In the genomic region with DNA sequence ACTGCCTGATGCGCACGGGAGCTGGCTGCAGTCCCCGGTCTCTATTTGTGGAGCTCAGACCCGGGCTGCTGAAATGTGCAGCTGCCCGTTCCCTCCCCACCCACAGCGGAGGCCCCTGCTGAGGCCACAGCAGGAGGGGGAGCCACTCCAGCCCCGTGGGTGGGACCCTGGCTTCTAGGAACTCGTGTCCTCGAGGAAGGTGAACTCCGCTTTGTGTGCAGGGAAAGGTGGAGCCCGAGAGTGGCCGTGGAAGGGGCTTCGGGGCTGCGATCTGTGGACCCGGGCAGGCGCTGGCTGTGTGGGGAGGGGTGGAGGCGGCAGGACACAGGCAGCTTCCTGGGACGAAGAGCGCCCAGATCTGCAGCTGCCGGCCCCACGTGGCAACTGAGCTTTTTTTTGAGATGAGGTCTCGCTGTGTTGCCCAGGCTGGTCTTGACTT, we compare ENCODE assay signal across 16 cellular contexts. TPM values are rescaled to one million over a fixed set of nuclear protein-coding genes. Genes with fewer than 3 reads are reported as not detected.
DNase-seq lines count a peak whose midpoint lies in the region; ATAC-seq and TF ChIP-seq lines count a peak whose summit lies in the region.
"Had no signal": no experiment of that assay in that cellular context is flagged by ENCODE, and none has a peak within 500 bp of the region (broad histone marks: within the 10 kb centered on the region; RNA-seq: fewer than 3 reads in every experiment).

No MANE protein-coding gene starts in this region.

- H3K4me1 ChIP-seq in SJCRH30: peaks cover 28% of the 10 kb centered on the region
- no peaks in the 10 kb centered on the region for H3K4me1 ChIP-seq in neuronal stem cell (ENCODE audit: control insufficient read depth in 2 of 2, insufficient read depth in 1 of 2, low read depth in 1 of 2, low read length in 2 of 2)
- H3K4me1 ChIP-seq in lower lobe of right lung: no peaks in the 10 kb centered on the region

- H2BK15ac ChIP-seq in neuronal stem cell (ENCODE audit: low read length): no peak overlapping the region

- no peak overlapping the region for H4K8ac ChIP-seq in neuronal stem cell (ENCODE audit: low read depth, low read length)

- H3K36me3 ChIP-seq in SJCRH30 (no peaks in the 10 kb centered on the region), neuronal stem cell (replicated peaks in 1 of 2; ENCODE audit: control insufficient read depth in 2 of 2, insufficient read depth in 2 of 2, low read length in 2 of 2) (peaks cover 0 to 7% of the 10 kb centered on the region in 2 donors), lower lobe of right lung (peaks cover 11% of the 10 kb centered on the region)

- no peak for TF ChIP-seq CTCF in lower lobe of right lung (IDR thresholded peaks at IDR 0.05)

- H4K91ac ChIP-seq in neuronal stem cell (ENCODE audit: low read depth, low read length, poor library complexity): no peak overlapping the region

- H2AFZ ChIP-seq in neuronal stem cell (ENCODE audit: low read length): no peak overlapping the region
- H2AFZ ChIP-seq: GM23248 had no signal

- no peak for ATAC-seq in lower lobe of right lung
- ATAC-seq: GM12878 had no signal

- DNase-seq in NCI-H345 (lab: John Stamatoyannopoulos, UW) (peak; percentile 37), NCI-H345 treated with DMSO at 0.1 percent for 48 hours (lab: John Stamatoyannopoulos, UW; ENCODE audit: unreplicated experiment) (no peak), COR-L47 (lab: John Stamatoyannopoulos, UW) (peak; percentile 41), SJCRH30 (peak; percentile 74 to 80), neuronal stem cell (ENCODE audit: low spot score) (no peak), lower lobe of right lung (no peak), activated T-cell treated with anti-CD3 and anti-CD28 coated beads for 4 hours (no peak)
- DNase-seq: 8988T; C1 segment of cervical spinal cord; CD4-positive, alpha-beta T cell; DMS79; GM23248; H7 had no signal

- H2BK5ac ChIP-seq in neuronal stem cell (ENCODE audit: low read length): no peak overlapping the region

- H2AK5ac ChIP-seq in neuronal stem cell (ENCODE audit: low read depth, low read length): no peak overlapping the region

- H3K4ac ChIP-seq in neuronal stem cell (ENCODE audit: low read length): no peak overlapping the region

- H2BK120ac ChIP-seq in neuronal stem cell (ENCODE audit: low read depth, low read length): no peak overlapping the region

- no peak overlapping the region for H3K4me2 ChIP-seq in neuronal stem cell (ENCODE audit: insufficient read depth, low read length, poor library complexity, severe bottlenecking)

- H3K27me3 ChIP-seq in SJCRH30 (no peaks in the 10 kb centered on the region), neuronal stem cell (ENCODE audit: control insufficient read depth in 3 of 3, insufficient read depth in 3 of 3, low read depth in 1 of 3, low read length in 3 of 3) (no peaks in the 10 kb centered on the region), lower lobe of right lung (ENCODE audit: low read depth) (no peaks in the 10 kb centered on the region)

- peak overlapping the region; percentile 40 for H3K27ac ChIP-seq in SJCRH30
- no peak overlapping the region for H3K27ac ChIP-seq in neuronal stem cell (replicated peaks; ENCODE audit: low read length)
- no peak overlapping the region for H3K27ac ChIP-seq in lower lobe of right lung
- H3K27ac ChIP-seq: GM23248 had no signal

- H3K4me3 ChIP-seq in SJCRH30 (peak overlapping the region; percentile 31), neuronal stem cell (ENCODE audit: low read length in 2 of 2) (no peak overlapping the region), lower lobe of right lung (no peak overlapping the region)
- H3K4me3 ChIP-seq: GM12878, GM23248 had no signal

- H3K79me1 ChIP-seq in neuronal stem cell (ENCODE audit: low read depth, low read length): no peaks in the 10 kb centered on the region

- WGBS in neuronal stem cell (ENCODE audit: extremely low coverage in 2 of 2, insufficient read length in 2 of 2, insufficient replicate concordance in 1 of 2), 2 donors: no CpG with 5 or more reads among the region's 22 CpGs

- H3K14ac ChIP-seq in neuronal stem cell (ENCODE audit: low read length): no peak overlapping the region

- intact Hi-C loops in lower lobe of right lung (cut with DNase I): no loop called here

- H3K9ac ChIP-seq in neuronal stem cell (ENCODE audit: low read depth, low read length, poor library complexity): no peak overlapping the region
- H3K9ac ChIP-seq: GM23248 had no signal

- no peak overlapping the region for H3K18ac ChIP-seq in neuronal stem cell (ENCODE audit: low read length)

- no peak overlapping the region for H2BK12ac ChIP-seq in neuronal stem cell (ENCODE audit: low read length)

- no peaks in the 10 kb centered on the region for H3K9me3 ChIP-seq in SJCRH30 (replicated peaks)
- H3K9me3 ChIP-seq in neuronal stem cell (replicated peaks in 1 of 2; ENCODE audit: control insufficient read depth in 2 of 2, insufficient read depth in 1 of 2, low read depth in 1 of 2, low read length in 2 of 2): no peaks in the 10 kb centered on the region
- no peaks in the 10 kb centered on the region for H3K9me3 ChIP-seq in lower lobe of right lung

- H3K23ac ChIP-seq in neuronal stem cell (ENCODE audit: low read depth, low read length, poor library complexity): peak overlapping the region; percentile 65

RNA-seq across cellular contexts. Expression of a gene that starts 2.9 kb away (rescaled TPM):
- total RNA-seq in SJCRH30 (2014; rRNA removed; shearing (Covaris generic)): 0.33 and 0.71 TPM in 2 replicates
- polyA plus RNA-seq in neuronal stem cell (2013, experiment 1 of 2): 0.86 TPM
- polyA plus RNA-seq in neuronal stem cell (2013, experiment 2 of 2): 1.2 TPM
- 3.1 TPM for total RNA-seq in lower lobe of right lung
- total RNA-seq: GM23248, H7, HT-29 had no signal

RNA-seq across cellular contexts. Expression of a gene that starts 10.5 kb away (rescaled TPM):
- 111 and 114 TPM in 2 replicates for total RNA-seq in SJCRH30 (2014; rRNA removed; shearing (Covaris generic))
- polyA plus RNA-seq in neuronal stem cell (2013, experiment 1 of 2): not detected
- not detected for polyA plus RNA-seq in neuronal stem cell (2013, experiment 2 of 2)
- total RNA-seq in lower lobe of right lung: not detected
- total RNA-seq: G401, GM12878, GM23248, H7, HT-29 had no signal
- polyA plus RNA-seq: GM12878, GM23248 had no signal

RNA-seq across cellular contexts. Expression of a gene that starts 20.9 kb away (rescaled TPM):
- total RNA-seq in SJCRH30 (2014; rRNA removed; shearing (Covaris generic)): 20.1 and 22.5 TPM in 2 replicates
- 15.5 TPM for polyA plus RNA-seq in neuronal stem cell (2013, experiment 1 of 2)
- 14.7 TPM for polyA plus RNA-seq in neuronal stem cell (2013, experiment 2 of 2)
- 9.7 TPM for total RNA-seq in lower lobe of right lung

RNA-seq across cellular contexts. Expression of a gene that starts 26.9 kb away (rescaled TPM):
- 8.7 and 9.8 TPM in 2 replicates for total RNA-seq in SJCRH30 (2014; rRNA removed; shearing (Covaris generic))
- 14.1 TPM for polyA plus RNA-seq in neuronal stem cell (2013, experiment 1 of 2)
- 14.2 TPM for polyA plus RNA-seq in neuronal stem cell (2013, experiment 2 of 2)
- total RNA-seq in lower lobe of right lung: 23.1 TPM

RNA-seq across cellular contexts. Expression of a gene that starts 33.4 kb away (rescaled TPM):
- 32.2 and 33.8 TPM in 2 replicates for total RNA-seq in SJCRH30 (2014; rRNA removed; shearing (Covaris generic))
- polyA plus RNA-seq in neuronal stem cell (2013, experiment 1 of 2): 32.7 TPM
- 28.0 TPM for polyA plus RNA-seq in neuronal stem cell (2013, experiment 2 of 2)
- total RNA-seq in lower lobe of right lung: 146 TPM

Comparison
In these comparisons a context has a peak if more than half of its experiments do, and no peak if none do; other contexts are left out.
1. DNase-seq: peak in NCI-H345 (single experiment), COR-L47 (single experiment) and SJCRH30 (2 of 2); none in NCI-H345 treated with DMSO at 0.1 percent for 48 hours (single experiment), neuronal stem cell (single experiment), lower lobe of right lung (single experiment) and activated T-cell treated with anti-CD3 and anti-CD28 coated beads for 4 hours (single experiment).
2. RNA of a gene that starts 10.5 kb away (total RNA-seq): 111 to 114 TPM in SJCRH30; not detected in lower lobe of right lung (single experiment); every median in the first group is over 100 times any median in the second.